Comparison of ENCODE assay signal across 26 cellular contexts in the genomic region with DNA sequence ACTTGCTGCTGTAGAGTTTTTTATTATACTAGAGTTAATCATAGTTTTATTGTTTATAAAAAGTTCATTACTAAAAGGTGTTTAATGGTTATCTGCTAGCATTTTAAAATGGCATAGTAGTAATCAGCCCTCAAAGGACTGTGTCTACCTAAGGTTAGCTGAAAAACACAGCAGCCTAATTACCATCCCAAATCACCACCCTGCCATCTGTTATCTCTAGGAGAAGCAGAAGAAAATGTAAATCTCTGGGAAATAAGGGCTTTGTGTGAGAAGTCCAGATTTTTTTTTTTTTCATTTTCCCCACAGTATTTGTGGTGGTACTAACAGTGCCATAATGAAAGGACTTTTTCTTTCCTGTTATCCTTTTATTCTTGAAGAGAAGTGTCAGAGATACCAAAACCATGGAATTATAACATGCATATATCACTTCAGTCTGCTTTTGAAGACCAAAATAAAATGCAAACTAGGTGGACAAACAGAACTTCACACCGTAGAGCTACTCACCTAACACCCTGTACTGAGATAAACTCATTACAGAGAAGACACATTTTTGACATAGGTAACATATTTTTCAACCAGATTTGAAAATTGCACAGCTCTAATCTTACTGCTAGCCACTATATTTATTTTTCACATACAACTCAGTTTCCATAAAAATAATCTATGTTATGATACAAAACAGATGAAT.
DNase-seq lines count a peak whose midpoint lies in the region; ATAC-seq lines count a peak whose summit lies in the region.
"Had no signal": no experiment of that assay in that cellular context is flagged by ENCODE, and none has a peak within 500 bp of the region (broad histone marks: within the 10 kb centered on the region; RNA-seq: fewer than 3 reads in every experiment).

No MANE protein-coding gene starts in this region.

- no peaks in the 10 kb centered on the region for H3K4me1 ChIP-seq in trophoblast cell (ENCODE audit: control insufficient read depth in 1 of 2, insufficient read depth in 2 of 2, low read length in 2 of 2)
- H3K4me1 ChIP-seq: BLaER1 treated with 17β-estradiol and CSF1 and Interleukin-3, amounts not matched to agents 10 nM and 100 nM had no signal

- no peaks in the 10 kb centered on the region for H3K36me3 Mint-ChIP-seq in activated T-cell treated with anti-CD3 and anti-CD28 coated beads, Interleukin-2, amount 50 U/mL, for 72 hours (ENCODE audit: insufficient read depth in 2 of 2)

- ATAC-seq in activated T-cell treated with anti-CD3 and anti-CD28 coated beads, Interleukin-2, amount 50 U/mL, for 72 hours (replicated peaks in 1 of 2), result no peak
- no peak for ATAC-seq in GM18873 (IDR thresholded peaks at IDR 0.05; ENCODE audit: low FRiP score, unreplicated experiment)
- ATAC-seq: A549 had no signal

- H3K9me3 Mint-ChIP-seq in activated T-cell treated with anti-CD3 and anti-CD28 coated beads, Interleukin-2, amount 50 U/mL, for 72 hours, result peaks cover 10 to 12% of the 10 kb centered on the region in 2 donors

- H3K27me3 ChIP-seq in trophoblast cell (ENCODE audit: insufficient read depth, low read length), result no peaks in the 10 kb centered on the region
- H3K27me3 ChIP-seq: BLaER1 treated with 17β-estradiol and CSF1 and Interleukin-3, amounts not matched to agents 10 nM and 100 nM had no signal

- H2BK120ac ChIP-seq in trophoblast cell (ENCODE audit: insufficient read depth, low read length, poor library complexity), result no peak overlapping the region

- no peak overlapping the region for H3K27ac ChIP-seq in trophoblast cell (ENCODE audit: low read depth, low read length)
- H3K27ac ChIP-seq: A549; BLaER1 treated with 17β-estradiol and CSF1 and Interleukin-3, amounts not matched to agents 10 nM and 100 nM had no signal

- H2BK5ac ChIP-seq in trophoblast cell (ENCODE audit: low read depth, low read length, poor library complexity), result no peak overlapping the region

- H4K91ac ChIP-seq in trophoblast cell (ENCODE audit: low read depth, low read length), result no peak overlapping the region

- no peak overlapping the region for H3K27ac Mint-ChIP-seq in activated T-cell treated with anti-CD3 and anti-CD28 coated beads, Interleukin-2, amount 50 U/mL, for 72 hours
- H3K27ac Mint-ChIP-seq: CD4-positive, alpha-beta T cell had no signal

- H3K4me3 Mint-ChIP-seq in activated T-cell treated with anti-CD3 and anti-CD28 coated beads, Interleukin-2, amount 50 U/mL, for 72 hours, result no peak overlapping the region
- H3K4me3 Mint-ChIP-seq: CD4-positive, alpha-beta T cell had no signal

- no peak overlapping the region for H3K9ac ChIP-seq in trophoblast cell (ENCODE audit: low read length)
- H3K9ac ChIP-seq: BLaER1 treated with 17β-estradiol and CSF1 and Interleukin-3, amounts not matched to agents 10 nM and 100 nM had no signal

- no CpG with 5 or more reads among the region's 1 CpG for WGBS in trophoblast cell (ENCODE audit: extremely low coverage, insufficient coverage, insufficient read length)

- DNase-seq in D341Med (ENCODE audit: low spot score) (peak; percentile 23), DMS 273 treated with DMSO at 0.1 percent for 48 hours (lab: John Stamatoyannopoulos, UW) (peak; percentile 45), NCI-H82 treated with DMSO at 0.1 percent for 48 hours (lab: John Stamatoyannopoulos, UW; ENCODE audit: unreplicated experiment) (peak; percentile 4), fibroblast of gingiva (ENCODE audit: low read depth) (peak; percentile 12), trophoblast cell (no peak)
- no peak for DNase-seq in activated T-cell treated with anti-CD3 and anti-CD28 coated beads, Interleukin-2, amount 50 U/mL, for 72 hours
- DNase-seq: AML-193; CD4-positive, alpha-beta T cell; DMS79; EL; GF-D8; HCEC 1CT; KBM-7; MV-4-11; NCI-H1105; NCI-H1436 treated with DMSO at 0.1 percent for 48 hours; NCI-H1930; NCI-H226; NCI-H510A; NCI-H774; PC-9; RPMI8226; SHP77 treated with DMSO at 0.1 percent for 48 hours had no signal

- no peak overlapping the region for H3K4ac ChIP-seq in trophoblast cell (ENCODE audit: low read depth, low read length)

- no peak overlapping the region for H4K12ac ChIP-seq in trophoblast cell (ENCODE audit: low read depth, low read length)

- no peak overlapping the region for H2BK12ac ChIP-seq in trophoblast cell (ENCODE audit: low read length)

- no peaks in the 10 kb centered on the region for H3K27me3 Mint-ChIP-seq in activated T-cell treated with anti-CD3 and anti-CD28 coated beads, Interleukin-2, amount 50 U/mL, for 72 hours (ENCODE audit: low read depth)
- H3K27me3 Mint-ChIP-seq: CD4-positive, alpha-beta T cell had no signal

- H3K4me2 ChIP-seq in trophoblast cell (ENCODE audit: low read length), result no peak overlapping the region
- H3K4me2 ChIP-seq: A549; BLaER1 treated with 17β-estradiol and CSF1 and Interleukin-3, amounts not matched to agents 10 nM and 100 nM; PC-9 had no signal

- no peak overlapping the region for H3K14ac ChIP-seq in trophoblast cell (ENCODE audit: low read length)

- H3K23ac ChIP-seq in trophoblast cell (ENCODE audit: low read length), result no peak overlapping the region

- H3K18ac ChIP-seq in trophoblast cell (ENCODE audit: low read length), result no peak overlapping the region

- H4K8ac ChIP-seq in trophoblast cell (ENCODE audit: low read depth, low read length), result no peak overlapping the region

- no peaks in the 10 kb centered on the region for H3K9me3 ChIP-seq in trophoblast cell (ENCODE audit: insufficient read depth, low read depth, low read length)
- H3K9me3 ChIP-seq: A549; BLaER1 treated with 17β-estradiol and CSF1 and Interleukin-3, amounts not matched to agents 10 nM and 100 nM had no signal

- H3K4me3 ChIP-seq in trophoblast cell (ENCODE audit: low read depth, low read length), result no peak overlapping the region
- H3K4me3 ChIP-seq: A549; BLaER1 treated with 17β-estradiol and CSF1 and Interleukin-3, amounts not matched to agents 10 nM and 100 nM; PC-9 had no signal

- H3K4me1 Mint-ChIP-seq in activated T-cell treated with anti-CD3 and anti-CD28 coated beads, Interleukin-2, amount 50 U/mL, for 72 hours (ENCODE audit: low read depth), result no peaks in the 10 kb centered on the region

- H2AK5ac ChIP-seq in trophoblast cell (ENCODE audit: low read length), result no peak overlapping the region

- H2AFZ ChIP-seq in trophoblast cell (ENCODE audit: insufficient read depth, low read length, poor library complexity), result no peak overlapping the region
- H2AFZ ChIP-seq: PC-9 had no signal

- H3K36me3 ChIP-seq in trophoblast cell (ENCODE audit: control insufficient read depth in 1 of 2, insufficient read depth in 2 of 2, low read length in 2 of 2), result no peaks in the 10 kb centered on the region
- H3K36me3 ChIP-seq: BLaER1 treated with 17β-estradiol and CSF1 and Interleukin-3, amounts not matched to agents 10 nM and 100 nM had no signal

- H3K79me1 ChIP-seq in trophoblast cell (ENCODE audit: low read length), result peaks cover 3% of the 10 kb centered on the region

- H3K79me2 ChIP-seq in trophoblast cell (ENCODE audit: control insufficient read depth, insufficient read depth, low read length, poor library complexity), result no peaks in the 10 kb centered on the region

Comparison
In these comparisons a context has a peak if more than half of its experiments do, and no peak if none do; other contexts are left out.
1. DNase-seq: peak in D341Med (single experiment), DMS 273 treated with DMSO at 0.1 percent for 48 hours (single experiment), NCI-H82 treated with DMSO at 0.1 percent for 48 hours (single experiment) and fibroblast of gingiva (single experiment); none in activated T-cell treated with anti-CD3 and anti-CD28 coated beads, Interleukin-2, amount 50 U/mL, for 72 hours (0 of 2) and trophoblast cell (0 of 2).